In genomic region chr12:105812356-105812755, GRCh38 we compare ENCODE assay signal across 28 cellular contexts.
"Had no signal": no experiment of that assay in that cellular context is flagged by ENCODE, and none has a peak within 500 bp of the region (broad histone marks: within the 10 kb centered on the region; RNA-seq: fewer than 3 reads in every experiment).

No MANE protein-coding gene starts in this region.

- H3K4me1 ChIP-seq: breast epithelium, left lung, lower lobe of right lung, spleen, suprapubic skin, transverse colon had no signal

- H3K4me3 ChIP-seq: breast epithelium, esophagus muscularis mucosa, left lung, lower lobe of right lung, ovary, spleen, suprapubic skin, transverse colon had no signal

- H3K27ac ChIP-seq: breast epithelium, esophagus muscularis mucosa, left lung, lower lobe of right lung, ovary, spleen, suprapubic skin, transverse colon, WERI-Rb-1 had no signal

- H3K36me3 ChIP-seq: breast epithelium, esophagus muscularis mucosa, left lung, lower lobe of right lung, ovary, spleen, suprapubic skin, transverse colon, WERI-Rb-1 had no signal

- H3K9me3 ChIP-seq: breast epithelium, esophagus muscularis mucosa, left lung, lower lobe of right lung, ovary, spleen, suprapubic skin, transverse colon had no signal

- H3K27me3 ChIP-seq: breast epithelium, esophagus muscularis mucosa, left lung, ovary, suprapubic skin, transverse colon had no signal

- DNase-seq: activated CD4-positive, alpha-beta memory T cell treated with anti-CD3 and anti-CD28 coated beads for 36 hours; activated CD4-positive, alpha-beta T cell treated with anti-CD3 and anti-CD28 coated beads, Interleukin-2, amount 10 ng/mL, durations not matched to agents 24 days and 14 days; activated CD4-positive, CD25-positive, alpha-beta regulatory T cell treated with anti-CD3 and anti-CD28 coated beads, Interleukin-2, amount 50 U/mL, for 72 hours; activated CD8-positive, alpha-beta memory T cell treated with anti-CD3 and anti-CD28 coated beads, Interleukin-2, amount 50 U/mL, for 4 hours; activated effector memory CD4-positive, alpha-beta T cell treated with anti-CD3 and anti-CD28 coated beads, Interleukin-2, amount 50 U/mL, for 16 hours; activated naive CD4-positive, alpha-beta T cell treated with anti-CD3 and anti-CD28 coated beads, Interleukin-2, amount 10 ng/mL, durations not matched to agents 7 days and 5 days; activated naive CD8-positive, alpha-beta T cell treated with anti-CD3 and anti-CD28 coated beads, Interleukin-2, amount 10 ng/mL, durations not matched to agents 7 days and 5 days; activated T-cell treated with anti-CD3 and anti-CD28 coated beads, Interleukin-2, amount 50 U/mL, for 1 hour; central memory CD4-positive, alpha-beta T cell; dermis blood vessel endothelial cell; effector CD4-positive, alpha-beta T cell; foreskin melanocyte; left lung; lower lobe of right lung; mesendoderm; nephron progenitor cell; ovary; right cardiac atrium; spleen; stimulated activated naive CD4-positive, alpha-beta T cell; SW 1271; T-helper 17 cell; T1000; transverse colon; WERI-Rb-1 had no signal

- ATAC-seq: left lung, lower lobe of right lung, right cardiac atrium, T-helper 17 cell had no signal
